9 cellular contexts compared by ENCODE assay signal in genomic region chr4:176320976-176321361, GRCh38. TPM values are rescaled to one million over a fixed set of nuclear protein-coding genes. Genes with fewer than 3 reads are reported as not detected.
DNase-seq lines count a peak whose midpoint lies in the region; ATAC-seq and TF ChIP-seq lines count a peak whose summit lies in the region.
"Had no signal": no experiment of that assay in that cellular context is flagged by ENCODE, and none has a peak within 500 bp of the region (broad histone marks: within the 10 kb centered on the region; RNA-seq: fewer than 3 reads in every experiment).

No MANE protein-coding gene starts in this region.

- ATAC-seq in HG03175 (IDR thresholded peaks at IDR 0.05; ENCODE audit: unreplicated experiment): no peak

- CTCF ChIA-PET in Calu3 (lab: Charles Lee): interaction anchor here (0.6 kb wide), 1 partner anchor 377 kb away, joined by 3 read pairs; no protein-coding TSS in a partner anchor

- peak overlapping the region; percentile 76 for H3K4me3 Mint-ChIP-seq in Calu3 (ENCODE audit: low read depth, unreplicated experiment)
- H3K4me3 Mint-ChIP-seq in nephron progenitor cell: peak overlapping the region; percentile 93

- peak overlapping the region; percentile 100 for H3K27ac ChIP-seq in duodenal mucosa (ENCODE audit: low read depth, low read length)

- H3K36me3 Mint-ChIP-seq in Calu3 (ENCODE audit: insufficient read depth, unreplicated experiment) (peaks cover 31% of the 10 kb centered on the region), nephron progenitor cell (ENCODE audit: low read depth) (peaks cover 6% of the 10 kb centered on the region)

- no peak for TF ChIP-seq POLR2A in NB4 (IDR thresholded peaks at IDR 0.05; ENCODE audit: extremely low read depth, insufficient read length)

- intact Hi-C loops in Calu3 (cut with micrococcal nuclease; ENCODE audit: unreplicated experiment): loop anchor here (10.0 kb wide), 1 partner anchor 356 kb away; no protein-coding TSS in a partner anchor

- no TSS peak for BruUV-seq in Calu3 (replicated peaks; lab: Mats Ljungman, UMichigan)

- H3K27ac Mint-ChIP-seq in Calu3 (ENCODE audit: unreplicated experiment): peak overlapping the region; percentile 88
- H3K27ac Mint-ChIP-seq in nephron progenitor cell: peak overlapping the region; percentile 84

- peaks cover 27 to 32% of the 10 kb centered on the region in 2 donors for H3K4me1 ChIP-seq in duodenal mucosa (ENCODE audit: control insufficient read depth in 1 of 2, insufficient read depth in 2 of 2, low read length in 2 of 2)

- H3K4me3 ChIP-seq in NB4 (ENCODE audit: low read depth, low read length) (peak overlapping the region; percentile 97), duodenal mucosa (ENCODE audit: low read depth in 1 of 2, low read length in 2 of 2) (peak overlapping the region; percentile 91 to 94)

- H3K4me1 Mint-ChIP-seq in Calu3 (ENCODE audit: low read depth, unreplicated experiment) (no peaks in the 10 kb centered on the region), nephron progenitor cell (peaks cover 48% of the 10 kb centered on the region)

- H3K36me3 ChIP-seq in duodenal mucosa (ENCODE audit: control insufficient read depth in 1 of 2, insufficient read depth in 2 of 2, low read length in 2 of 2): no peaks in the 10 kb centered on the region

- TF ChIP-seq CTCF in Calu3 (IDR thresholded peaks at IDR 0.05; ENCODE audit: unreplicated experiment): no peak
- TF ChIP-seq CTCF in NB4 (IDR thresholded peaks at IDR 0.05; ENCODE audit: low read depth, low read length): no peak
- no peak for TF ChIP-seq CTCF in nephron progenitor cell (IDR thresholded peaks at IDR 0.05)

- no peak for DNase-seq in Calu3
- DNase-seq in NB4 (ENCODE audit: low read depth): no peak
- no peak for DNase-seq in nephron progenitor cell
- DNase-seq in NCI-H2029 (lab: John Stamatoyannopoulos, UW): no peak
- DNase-seq in NCI-H226: no peak
- no peak for DNase-seq in NCI-H2227 (lab: John Stamatoyannopoulos, UW; ENCODE audit: unreplicated experiment)

- H3K27me3 ChIP-seq in duodenal mucosa (ENCODE audit: control insufficient read depth in 1 of 2, insufficient read depth in 2 of 2, low read length in 2 of 2): no peaks in the 10 kb centered on the region

- H3K9me3 ChIP-seq in duodenal mucosa (ENCODE audit: control insufficient read depth in 1 of 2, low read length in 2 of 2): no peaks in the 10 kb centered on the region

- no peaks in the 10 kb centered on the region for H3K27me3 Mint-ChIP-seq in Calu3 (ENCODE audit: unreplicated experiment)
- no peaks in the 10 kb centered on the region for H3K27me3 Mint-ChIP-seq in nephron progenitor cell (ENCODE audit: low read depth, poor library complexity)

- H3K9me3 Mint-ChIP-seq in Calu3 (ENCODE audit: low read depth, unreplicated experiment): no peaks in the 10 kb centered on the region
- no peaks in the 10 kb centered on the region for H3K9me3 Mint-ChIP-seq in nephron progenitor cell

- H3K9ac ChIP-seq in duodenal mucosa (ENCODE audit: low read depth in 1 of 2, low read length in 2 of 2): peak overlapping the region; percentile 88 to 96

RNA-seq across cellular contexts. Expression of gene SPCS3, which starts 1.2 kb away (rescaled TPM):
- 82.8 and 94.6 TPM in 2 replicates for total RNA-seq in Calu3 (2022)

RNA-seq across cellular contexts. Expression of gene ASB5, which starts 51.9 kb away (rescaled TPM):
- not detected in 2 replicates for total RNA-seq in Calu3 (2022)
- total RNA-seq: RPMI7951 had no signal
